In the genomic region with DNA sequence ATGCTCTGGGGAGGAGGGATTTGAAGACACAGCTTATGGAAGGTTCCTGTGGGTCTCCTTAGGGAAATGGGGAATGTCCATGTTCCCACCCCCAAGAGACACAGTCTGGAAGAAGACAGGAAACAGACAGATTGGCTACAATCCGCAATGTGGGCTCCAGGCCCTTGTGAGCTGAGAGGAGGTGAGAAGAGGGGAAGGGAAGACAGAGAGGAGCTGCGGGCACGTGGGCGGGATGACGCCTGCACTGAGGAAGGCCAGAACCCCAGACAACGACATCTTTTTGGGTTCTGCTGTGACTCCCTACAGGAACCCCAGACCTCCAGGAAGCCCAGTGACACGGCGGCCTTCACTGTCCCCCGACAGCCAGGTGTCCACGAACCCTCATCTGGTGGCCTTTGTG, we compare ENCODE assay signal across 1 cellular context.
TF ChIP-seq lines count a peak whose summit lies in the region.

No MANE protein-coding gene starts in this region.

TF ChIP-seq in GM23338, 12 proteins besides CTCF, POLR2A, EP300 and RAD21 (continued from another document):
- TF ChIP-seq, protein P1, sequence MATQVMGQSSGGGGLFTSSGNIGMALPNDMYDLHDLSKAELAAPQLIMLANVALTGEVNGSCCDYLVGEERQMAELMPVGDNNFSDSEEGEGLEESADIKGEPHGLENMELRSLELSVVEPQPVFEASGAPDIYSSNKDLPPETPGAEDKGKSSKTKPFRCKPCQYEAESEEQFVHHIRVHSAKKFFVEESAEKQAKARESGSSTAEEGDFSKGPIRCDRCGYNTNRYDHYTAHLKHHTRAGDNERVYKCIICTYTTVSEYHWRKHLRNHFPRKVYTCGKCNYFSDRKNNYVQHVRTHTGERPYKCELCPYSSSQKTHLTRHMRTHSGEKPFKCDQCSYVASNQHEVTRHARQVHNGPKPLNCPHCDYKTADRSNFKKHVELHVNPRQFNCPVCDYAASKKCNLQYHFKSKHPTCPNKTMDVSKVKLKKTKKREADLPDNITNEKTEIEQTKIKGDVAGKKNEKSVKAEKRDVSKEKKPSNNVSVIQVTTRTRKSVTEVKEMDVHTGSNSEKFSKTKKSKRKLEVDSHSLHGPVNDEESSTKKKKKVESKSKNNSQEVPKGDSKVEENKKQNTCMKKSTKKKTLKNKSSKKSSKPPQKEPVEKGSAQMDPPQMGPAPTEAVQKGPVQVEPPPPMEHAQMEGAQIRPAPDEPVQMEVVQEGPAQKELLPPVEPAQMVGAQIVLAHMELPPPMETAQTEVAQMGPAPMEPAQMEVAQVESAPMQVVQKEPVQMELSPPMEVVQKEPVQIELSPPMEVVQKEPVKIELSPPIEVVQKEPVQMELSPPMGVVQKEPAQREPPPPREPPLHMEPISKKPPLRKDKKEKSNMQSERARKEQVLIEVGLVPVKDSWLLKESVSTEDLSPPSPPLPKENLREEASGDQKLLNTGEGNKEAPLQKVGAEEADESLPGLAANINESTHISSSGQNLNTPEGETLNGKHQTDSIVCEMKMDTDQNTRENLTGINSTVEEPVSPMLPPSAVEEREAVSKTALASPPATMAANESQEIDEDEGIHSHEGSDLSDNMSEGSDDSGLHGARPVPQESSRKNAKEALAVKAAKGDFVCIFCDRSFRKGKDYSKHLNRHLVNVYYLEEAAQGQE (IDR thresholded peaks at IDR 0.05; ENCODE audit: unreplicated experiment) = no peak
- TF ChIP-seq POLR2AphosphoS5 (IDR thresholded peaks at IDR 0.05; ENCODE audit: low read depth) (no peak), JUNB (IDR thresholded peaks at IDR 0.05; ENCODE audit: unreplicated experiment) (no peak)
